Comparison of ENCODE assay signal across 9 cellular contexts in genomic region chr14:37591311-37591940, GRCh38. TPM values are rescaled to one million over a fixed set of nuclear protein-coding genes. Genes with fewer than 3 reads are reported as not detected.
DNase-seq lines count a peak whose midpoint lies in the region; ATAC-seq lines count a peak whose summit lies in the region.
"Had no signal": no experiment of that assay in that cellular context is flagged by ENCODE, and none has a peak within 500 bp of the region (broad histone marks: within the 10 kb centered on the region; RNA-seq: fewer than 3 reads in every experiment).

No MANE protein-coding gene starts in this region.

- H3K36me3 ChIP-seq in ES-I3 (ENCODE audit: insufficient read depth, low read length) (no peaks in the 10 kb centered on the region), neuronal stem cell (replicated peaks in 1 of 2; ENCODE audit: control insufficient read depth in 2 of 2, insufficient read depth in 2 of 2, low read length in 2 of 2) (no peaks in the 10 kb centered on the region)

- H3K4me3 Mint-ChIP-seq in effector memory CD8-positive, alpha-beta T cell: no peak overlapping the region

- peaks cover 62 to 78% of the 10 kb centered on the region in 2 donors for H3K27me3 Mint-ChIP-seq in effector memory CD8-positive, alpha-beta T cell

- peak overlapping the region; percentile 16 for H3K23ac ChIP-seq in neuronal stem cell (ENCODE audit: low read depth, low read length, poor library complexity)

- H3K9me3 Mint-ChIP-seq in effector memory CD8-positive, alpha-beta T cell: peaks cover 4 to 10% of the 10 kb centered on the region in 2 donors

- no peaks in the 10 kb centered on the region for H3K36me3 Mint-ChIP-seq in effector memory CD8-positive, alpha-beta T cell (ENCODE audit: insufficient read depth)

- H4K8ac ChIP-seq in neuronal stem cell (ENCODE audit: low read depth, low read length): no peak overlapping the region

- peak overlapping the region in 1 of 2 donors; percentile 52 for H3K4me3 ChIP-seq in neuronal stem cell (ENCODE audit: low read length in 2 of 2)

- H3K4me1 Mint-ChIP-seq in effector memory CD8-positive, alpha-beta T cell (ENCODE audit: low read depth in 2 of 2): peaks cover 0 to 6% of the 10 kb centered on the region in 2 donors

- DNase-seq in NCI-H146 (lab: John Stamatoyannopoulos, UW): peak; percentile 58
- DNase-seq in ecto neural progenitor cell (ENCODE audit: low spot score): peak; percentile 86
- DNase-seq in neuronal stem cell (ENCODE audit: low spot score): no peak
- DNase-seq in effector memory CD8-positive, alpha-beta T cell: no peak
- DNase-seq in AG08395 (ENCODE audit: low spot score): no peak
- no peak for DNase-seq in NCI-H1930 (lab: John Stamatoyannopoulos, UW)
- DNase-seq in effector CD4-positive, alpha-beta T cell: no peak
- DNase-seq: stimulated activated CD4-positive, alpha-beta T cell treated with anti-CD3 and anti-CD28 coated beads, Interleukin-12 subunit alpha, Interleukin-12 subunit beta, amount 100 ng/mL, for 4 hours had no signal

- H4K91ac ChIP-seq in neuronal stem cell (ENCODE audit: low read depth, low read length, poor library complexity): no peak overlapping the region

- no peak overlapping the region for H3K4ac ChIP-seq in neuronal stem cell (ENCODE audit: low read length)

- WGBS in neuronal stem cell (ENCODE audit: extremely low coverage in 2 of 2, insufficient read length in 2 of 2, insufficient replicate concordance in 1 of 2), 2 donors: no CpG with 5 or more reads among the region's 45 CpGs

- H3K9me3 ChIP-seq in ES-I3 (ENCODE audit: control insufficient read depth, insufficient read depth, low read length) (no peaks in the 10 kb centered on the region), neuronal stem cell (replicated peaks in 1 of 2; ENCODE audit: control insufficient read depth in 2 of 2, insufficient read depth in 1 of 2, low read depth in 1 of 2, low read length in 2 of 2) (no peaks in the 10 kb centered on the region)

- no peak overlapping the region for H3K27ac ChIP-seq in neuronal stem cell (replicated peaks; ENCODE audit: low read length)

- peak overlapping the region; percentile 48 for H3K4me2 ChIP-seq in neuronal stem cell (ENCODE audit: insufficient read depth, low read length, poor library complexity, severe bottlenecking)

- peaks cover 3% of the 10 kb centered on the region; the same call in 1 of the 2 replicates for H3K4me1 ChIP-seq in ES-I3 (ENCODE audit: insufficient read depth, low read length)
- peaks cover 3 to 6% of the 10 kb centered on the region in 2 donors for H3K4me1 ChIP-seq in neuronal stem cell (ENCODE audit: control insufficient read depth in 2 of 2, insufficient read depth in 1 of 2, low read depth in 1 of 2, low read length in 2 of 2)

- peak overlapping the region; percentile 35 for H3K18ac ChIP-seq in neuronal stem cell (ENCODE audit: low read length)

- ATAC-seq in effector memory CD8-positive, alpha-beta T cell (replicated peaks): no peak

- no peak overlapping the region for H2BK5ac ChIP-seq in neuronal stem cell (ENCODE audit: low read length)

- no peak overlapping the region for H2BK15ac ChIP-seq in neuronal stem cell (ENCODE audit: low read length)

- no peak overlapping the region for H2AK5ac ChIP-seq in neuronal stem cell (ENCODE audit: low read depth, low read length)

- H3K14ac ChIP-seq in neuronal stem cell (ENCODE audit: low read length): no peak overlapping the region

- no peak overlapping the region for H2BK120ac ChIP-seq in neuronal stem cell (ENCODE audit: low read depth, low read length)

- peaks cover 4% of the 10 kb centered on the region for H3K79me1 ChIP-seq in neuronal stem cell (ENCODE audit: low read depth, low read length)

- no peak overlapping the region for H2BK12ac ChIP-seq in neuronal stem cell (ENCODE audit: low read length)

- peak overlapping the region; percentile 37; the same call in 1 of the 2 replicates for H3K9ac ChIP-seq in ES-I3 (ENCODE audit: low read depth, low read length)
- H3K9ac ChIP-seq in neuronal stem cell (ENCODE audit: low read depth, low read length, poor library complexity): no peak overlapping the region

- H2AFZ ChIP-seq in neuronal stem cell (ENCODE audit: low read length): peak overlapping the region; percentile 67

- no peak overlapping the region for H3K27ac Mint-ChIP-seq in effector memory CD8-positive, alpha-beta T cell

- H3K27me3 ChIP-seq in neuronal stem cell (ENCODE audit: control insufficient read depth in 3 of 3, insufficient read depth in 3 of 3, low read depth in 1 of 3, low read length in 3 of 3): peaks cover 22 to 98% (median 80%) of the 10 kb centered on the region in 3 experiments

RNA-seq across cellular contexts. Expression of gene FOXA1, which starts 3.6 kb away (rescaled TPM):
- polyA plus RNA-seq in neuronal stem cell (2013, experiment 1 of 2): 0.08 TPM
- polyA plus RNA-seq in neuronal stem cell (2013, experiment 2 of 2): 0.11 TPM

RNA-seq across cellular contexts. Expression of gene TTC6, which starts 4.0 kb away (rescaled TPM):
- polyA plus RNA-seq in neuronal stem cell (2013, experiment 1 of 2): 0.04 TPM
- 0.01 TPM for polyA plus RNA-seq in neuronal stem cell (2013, experiment 2 of 2)

Comparison
In these comparisons a context has a peak if more than half of its experiments do, and no peak if none do; other contexts are left out.
1. DNase-seq: peak in NCI-H146 (single experiment) and ecto neural progenitor cell (single experiment); none in neuronal stem cell (single experiment), effector memory CD8-positive, alpha-beta T cell (0 of 3), AG08395 (single experiment), NCI-H1930 (0 of 2) and effector CD4-positive, alpha-beta T cell (single experiment).